In the genomic region with DNA sequence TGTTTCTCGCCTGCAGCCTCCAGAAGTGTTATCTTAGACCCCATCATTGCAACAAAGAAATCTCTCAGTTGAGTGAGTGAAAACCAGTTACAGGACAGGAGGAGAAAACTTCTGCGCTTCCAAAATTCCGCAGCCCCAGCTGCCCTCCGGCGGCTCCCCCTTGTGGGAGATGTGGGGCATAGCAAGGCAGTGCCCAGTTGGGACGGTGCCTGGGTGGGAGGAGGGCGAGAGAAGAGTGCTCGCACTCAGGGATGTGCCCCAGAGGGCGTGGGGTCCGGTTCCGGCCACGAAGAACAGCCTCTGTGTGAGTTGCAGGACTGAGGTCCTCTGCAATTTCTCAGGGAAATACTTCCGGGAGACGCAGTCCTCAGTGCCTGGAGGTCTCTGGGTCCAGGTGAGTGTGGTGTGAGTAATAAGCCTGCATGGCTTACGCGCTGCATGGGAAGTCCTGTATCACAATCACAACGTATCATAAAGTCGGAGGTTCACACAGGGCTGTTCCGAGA, we compare ENCODE assay signal across 8 cellular contexts.
DNase-seq lines count a peak whose midpoint lies in the region; ATAC-seq, FAIRE-seq and TF ChIP-seq lines count a peak whose summit lies in the region.

No MANE protein-coding gene starts in this region.

- H3K9me3 Mint-ChIP-seq in HFFc6, result no peaks in the 10 kb centered on the region
- no peaks in the 10 kb centered on the region for H3K9me3 Mint-ChIP-seq in activated T-cell treated with anti-CD3 and anti-CD28 coated beads, Interleukin-2, amount 50 U/mL, for 72 hours

- peak overlapping the region; percentile 76 for H3K27ac Mint-ChIP-seq in HFFc6
- no peak overlapping the region for H3K27ac Mint-ChIP-seq in activated T-cell treated with anti-CD3 and anti-CD28 coated beads, Interleukin-2, amount 50 U/mL, for 72 hours

- DNase-seq in NCI-H524 (lab: John Stamatoyannopoulos, UW) (peak; percentile 2 to 16), NCI-H524 treated with DMSO at 0.1 percent for 48 hours (lab: John Stamatoyannopoulos, UW) (no peak), HFFc6 (peak; percentile 67), NCI-H345 (lab: John Stamatoyannopoulos, UW) (peak; percentile 58), frontal cortex (ENCODE audit: low spot score in 2 of 2) (peak; percentile 20 to 56), nucleus accumbens (lab: John Stamatoyannopoulos, UW) (peak in 52 of 56 donors; percentile 15 to 85 (median 62)), ureter (ENCODE audit: low spot score) (peak; percentile 72)
- peak; percentile 47 to 58 for DNase-seq in activated T-cell treated with anti-CD3 and anti-CD28 coated beads, Interleukin-2, amount 50 U/mL, for 72 hours

- no peak for FAIRE-seq in frontal cortex (lab: Jason Lieb, UNC)

- H3K27me3 Mint-ChIP-seq in HFFc6 (ENCODE audit: insufficient read depth), result no peaks in the 10 kb centered on the region
- H3K27me3 Mint-ChIP-seq in activated T-cell treated with anti-CD3 and anti-CD28 coated beads, Interleukin-2, amount 50 U/mL, for 72 hours (ENCODE audit: low read depth), result peaks cover 32% of the 10 kb centered on the region

- H3K36me3 Mint-ChIP-seq in HFFc6 (ENCODE audit: low read depth), result peaks cover 18% of the 10 kb centered on the region
- H3K36me3 Mint-ChIP-seq in activated T-cell treated with anti-CD3 and anti-CD28 coated beads, Interleukin-2, amount 50 U/mL, for 72 hours (ENCODE audit: insufficient read depth in 2 of 2), result no peaks in the 10 kb centered on the region

- peaks cover 95% of the 10 kb centered on the region for H3K4me1 Mint-ChIP-seq in HFFc6 (ENCODE audit: low read depth)
- no peaks in the 10 kb centered on the region for H3K4me1 Mint-ChIP-seq in activated T-cell treated with anti-CD3 and anti-CD28 coated beads, Interleukin-2, amount 50 U/mL, for 72 hours (ENCODE audit: low read depth)

- peak; percentile 99 for TF ChIP-seq CTCF in HFFc6 (IDR thresholded peaks at IDR 0.05)

- ATAC-seq in activated T-cell treated with anti-CD3 and anti-CD28 coated beads, Interleukin-2, amount 50 U/mL, for 72 hours (replicated peaks in 1 of 2), result peak; percentile 64 to 75

- H3K4me3 Mint-ChIP-seq in HFFc6, result peak overlapping the region; percentile 92
- H3K4me3 Mint-ChIP-seq in activated T-cell treated with anti-CD3 and anti-CD28 coated beads, Interleukin-2, amount 50 U/mL, for 72 hours, result no peak overlapping the region
